ENCODE assay signal across 1 cellular context in the genomic region with DNA sequence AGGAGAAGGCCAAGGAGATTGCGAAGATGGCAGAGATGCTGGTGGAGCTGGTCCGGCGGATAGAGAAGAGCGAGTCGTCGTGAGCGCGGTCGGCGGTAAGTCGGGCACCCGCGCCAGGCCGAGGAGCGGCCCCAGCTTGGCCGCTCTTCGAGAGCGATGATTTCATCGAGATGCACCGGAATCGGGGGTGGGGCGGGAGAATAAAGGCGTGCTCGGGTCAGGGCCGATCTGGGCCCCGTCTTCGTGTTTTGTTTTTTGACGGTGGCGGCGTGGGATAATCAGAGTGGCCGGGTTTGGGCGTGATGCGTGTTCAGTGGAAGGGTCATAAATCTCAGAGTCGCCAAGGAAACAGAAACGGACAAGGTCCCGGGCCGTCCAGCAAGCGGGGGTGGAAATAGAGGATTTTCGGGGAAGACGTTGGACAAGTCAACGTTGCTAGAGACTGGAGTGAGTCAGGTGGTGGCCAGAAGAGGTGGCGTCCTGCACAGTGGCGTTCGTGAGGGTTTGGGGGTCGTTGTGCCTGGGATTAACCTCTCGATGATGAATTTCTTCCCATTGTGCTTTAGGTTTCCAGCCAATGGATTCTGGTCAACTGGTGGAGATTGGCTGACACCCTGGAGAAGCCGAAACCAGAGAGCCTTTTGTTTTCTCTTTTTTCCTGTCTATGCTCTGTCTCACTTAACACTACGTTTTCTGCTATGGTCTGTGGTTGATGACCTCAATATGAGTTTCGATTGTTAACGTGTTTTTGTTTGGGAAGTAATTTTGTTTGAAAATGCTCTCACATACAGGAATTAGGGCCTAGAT.
TF ChIP-seq lines count a peak whose summit lies in the region.

No MANE protein-coding gene starts in this region.

TF ChIP-seq in K562, 482 proteins besides CTCF, POLR2A, EP300 and RAD21 (continued from another document and continues in another):
- TF ChIP-seq, protein P1, sequence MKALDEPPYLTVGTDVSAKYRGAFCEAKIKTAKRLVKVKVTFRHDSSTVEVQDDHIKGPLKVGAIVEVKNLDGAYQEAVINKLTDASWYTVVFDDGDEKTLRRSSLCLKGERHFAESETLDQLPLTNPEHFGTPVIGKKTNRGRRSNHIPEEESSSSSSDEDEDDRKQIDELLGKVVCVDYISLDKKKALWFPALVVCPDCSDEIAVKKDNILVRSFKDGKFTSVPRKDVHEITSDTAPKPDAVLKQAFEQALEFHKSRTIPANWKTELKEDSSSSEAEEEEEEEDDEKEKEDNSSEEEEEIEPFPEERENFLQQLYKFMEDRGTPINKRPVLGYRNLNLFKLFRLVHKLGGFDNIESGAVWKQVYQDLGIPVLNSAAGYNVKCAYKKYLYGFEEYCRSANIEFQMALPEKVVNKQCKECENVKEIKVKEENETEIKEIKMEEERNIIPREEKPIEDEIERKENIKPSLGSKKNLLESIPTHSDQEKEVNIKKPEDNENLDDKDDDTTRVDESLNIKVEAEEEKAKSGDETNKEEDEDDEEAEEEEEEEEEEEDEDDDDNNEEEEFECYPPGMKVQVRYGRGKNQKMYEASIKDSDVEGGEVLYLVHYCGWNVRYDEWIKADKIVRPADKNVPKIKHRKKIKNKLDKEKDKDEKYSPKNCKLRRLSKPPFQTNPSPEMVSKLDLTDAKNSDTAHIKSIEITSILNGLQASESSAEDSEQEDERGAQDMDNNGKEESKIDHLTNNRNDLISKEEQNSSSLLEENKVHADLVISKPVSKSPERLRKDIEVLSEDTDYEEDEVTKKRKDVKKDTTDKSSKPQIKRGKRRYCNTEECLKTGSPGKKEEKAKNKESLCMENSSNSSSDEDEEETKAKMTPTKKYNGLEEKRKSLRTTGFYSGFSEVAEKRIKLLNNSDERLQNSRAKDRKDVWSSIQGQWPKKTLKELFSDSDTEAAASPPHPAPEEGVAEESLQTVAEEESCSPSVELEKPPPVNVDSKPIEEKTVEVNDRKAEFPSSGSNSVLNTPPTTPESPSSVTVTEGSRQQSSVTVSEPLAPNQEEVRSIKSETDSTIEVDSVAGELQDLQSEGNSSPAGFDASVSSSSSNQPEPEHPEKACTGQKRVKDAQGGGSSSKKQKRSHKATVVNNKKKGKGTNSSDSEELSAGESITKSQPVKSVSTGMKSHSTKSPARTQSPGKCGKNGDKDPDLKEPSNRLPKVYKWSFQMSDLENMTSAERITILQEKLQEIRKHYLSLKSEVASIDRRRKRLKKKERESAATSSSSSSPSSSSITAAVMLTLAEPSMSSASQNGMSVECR (CRISPR knock-in tag; IDR thresholded peaks at IDR 0.05), result 0 out of 2 replicates have a peak, but pooled peaks have one; percentile 9
- TF ChIP-seq L3MBTL2 (IDR thresholded peaks at IDR 0.05), result peak; percentile 80
- TF ChIP-seq, protein P2, sequence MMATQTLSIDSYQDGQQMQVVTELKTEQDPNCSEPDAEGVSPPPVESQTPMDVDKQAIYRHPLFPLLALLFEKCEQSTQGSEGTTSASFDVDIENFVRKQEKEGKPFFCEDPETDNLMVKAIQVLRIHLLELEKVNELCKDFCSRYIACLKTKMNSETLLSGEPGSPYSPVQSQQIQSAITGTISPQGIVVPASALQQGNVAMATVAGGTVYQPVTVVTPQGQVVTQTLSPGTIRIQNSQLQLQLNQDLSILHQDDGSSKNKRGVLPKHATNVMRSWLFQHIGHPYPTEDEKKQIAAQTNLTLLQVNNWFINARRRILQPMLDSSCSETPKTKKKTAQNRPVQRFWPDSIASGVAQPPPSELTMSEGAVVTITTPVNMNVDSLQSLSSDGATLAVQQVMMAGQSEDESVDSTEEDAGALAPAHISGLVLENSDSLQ (IDR thresholded peaks at IDR 0.05), result peak; percentile 93
- peak; percentile 82 for TF ChIP-seq EGR1 (conservative IDR thresholded peaks at IDR 0.05)
- TF ChIP-seq, protein P3, sequence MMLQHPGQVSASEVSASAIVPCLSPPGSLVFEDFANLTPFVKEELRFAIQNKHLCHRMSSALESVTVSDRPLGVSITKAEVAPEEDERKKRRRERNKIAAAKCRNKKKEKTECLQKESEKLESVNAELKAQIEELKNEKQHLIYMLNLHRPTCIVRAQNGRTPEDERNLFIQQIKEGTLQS (IDR thresholded peaks at IDR 0.05), result peak; percentile 62
- TF ChIP-seq, protein P3 (CRISPR knock-in tag; conservative IDR thresholded peaks at IDR 0.05), result 0 out of 2 replicates have a peak, but pooled peaks have one; percentile 40
- TF ChIP-seq, protein P4, sequence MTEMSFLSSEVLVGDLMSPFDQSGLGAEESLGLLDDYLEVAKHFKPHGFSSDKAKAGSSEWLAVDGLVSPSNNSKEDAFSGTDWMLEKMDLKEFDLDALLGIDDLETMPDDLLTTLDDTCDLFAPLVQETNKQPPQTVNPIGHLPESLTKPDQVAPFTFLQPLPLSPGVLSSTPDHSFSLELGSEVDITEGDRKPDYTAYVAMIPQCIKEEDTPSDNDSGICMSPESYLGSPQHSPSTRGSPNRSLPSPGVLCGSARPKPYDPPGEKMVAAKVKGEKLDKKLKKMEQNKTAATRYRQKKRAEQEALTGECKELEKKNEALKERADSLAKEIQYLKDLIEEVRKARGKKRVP (CRISPR knock-in tag; IDR thresholded peaks at IDR 0.05), result no peak
- TF ChIP-seq CBX3 (IDR thresholded peaks at IDR 0.05; ENCODE audit: borderline replicate concordance in 1 of 2, low read length in 2 of 2), result no peak
- TF ChIP-seq ZNF134 (CRISPR knock-in tag; conservative IDR thresholded peaks at IDR 0.05), result no peak
- no peak for TF ChIP-seq BRF1 (IDR thresholded peaks at IDR 0.05; ENCODE audit: borderline replicate concordance, extremely low read depth, insufficient read length)
- TF ChIP-seq PHF21A (IDR thresholded peaks at IDR 0.05; ENCODE audit: borderline replicate concordance, low read depth), result 0 out of 2 replicates have a peak, but pooled peaks have one; percentile 59
- TF ChIP-seq, protein P5, sequence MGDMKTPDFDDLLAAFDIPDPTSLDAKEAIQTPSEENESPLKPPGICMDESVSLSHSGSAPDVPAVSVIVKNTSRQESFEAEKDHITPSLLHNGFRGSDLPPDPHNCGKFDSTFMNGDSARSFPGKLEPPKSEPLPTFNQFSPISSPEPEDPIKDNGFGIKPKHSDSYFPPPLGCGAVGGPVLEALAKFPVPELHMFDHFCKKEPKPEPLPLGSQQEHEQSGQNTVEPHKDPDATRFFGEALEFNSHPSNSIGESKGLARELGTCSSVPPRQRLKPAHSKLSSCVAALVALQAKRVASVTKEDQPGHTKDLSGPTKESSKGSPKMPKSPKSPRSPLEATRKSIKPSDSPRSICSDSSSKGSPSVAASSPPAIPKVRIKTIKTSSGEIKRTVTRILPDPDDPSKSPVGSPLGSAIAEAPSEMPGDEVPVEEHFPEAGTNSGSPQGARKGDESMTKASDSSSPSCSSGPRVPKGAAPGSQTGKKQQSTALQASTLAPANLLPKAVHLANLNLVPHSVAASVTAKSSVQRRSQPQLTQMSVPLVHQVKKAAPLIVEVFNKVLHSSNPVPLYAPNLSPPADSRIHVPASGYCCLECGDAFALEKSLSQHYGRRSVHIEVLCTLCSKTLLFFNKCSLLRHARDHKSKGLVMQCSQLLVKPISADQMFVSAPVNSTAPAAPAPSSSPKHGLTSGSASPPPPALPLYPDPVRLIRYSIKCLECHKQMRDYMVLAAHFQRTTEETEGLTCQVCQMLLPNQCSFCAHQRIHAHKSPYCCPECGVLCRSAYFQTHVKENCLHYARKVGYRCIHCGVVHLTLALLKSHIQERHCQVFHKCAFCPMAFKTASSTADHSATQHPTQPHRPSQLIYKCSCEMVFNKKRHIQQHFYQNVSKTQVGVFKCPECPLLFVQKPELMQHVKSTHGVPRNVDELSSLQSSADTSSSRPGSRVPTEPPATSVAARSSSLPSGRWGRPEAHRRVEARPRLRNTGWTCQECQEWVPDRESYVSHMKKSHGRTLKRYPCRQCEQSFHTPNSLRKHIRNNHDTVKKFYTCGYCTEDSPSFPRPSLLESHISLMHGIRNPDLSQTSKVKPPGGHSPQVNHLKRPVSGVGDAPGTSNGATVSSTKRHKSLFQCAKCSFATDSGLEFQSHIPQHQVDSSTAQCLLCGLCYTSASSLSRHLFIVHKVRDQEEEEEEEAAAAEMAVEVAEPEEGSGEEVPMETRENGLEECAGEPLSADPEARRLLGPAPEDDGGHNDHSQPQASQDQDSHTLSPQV (IDR thresholded peaks at IDR 0.05), result no peak
- TF ChIP-seq U2AF2 (optimal IDR thresholded peaks at IDR 0.05; ENCODE audit: low read depth, low read length), result no peak
- TF ChIP-seq ZNF561 (CRISPR knock-in tag; conservative IDR thresholded peaks at IDR 0.05), result no peak
- TF ChIP-seq GTF2E2 (tag; IDR thresholded peaks at IDR 0.05), result no peak
- TF ChIP-seq TCF7 (IDR thresholded peaks at IDR 0.05; ENCODE audit: borderline replicate concordance), result no peak
- TF ChIP-seq, protein P6, sequence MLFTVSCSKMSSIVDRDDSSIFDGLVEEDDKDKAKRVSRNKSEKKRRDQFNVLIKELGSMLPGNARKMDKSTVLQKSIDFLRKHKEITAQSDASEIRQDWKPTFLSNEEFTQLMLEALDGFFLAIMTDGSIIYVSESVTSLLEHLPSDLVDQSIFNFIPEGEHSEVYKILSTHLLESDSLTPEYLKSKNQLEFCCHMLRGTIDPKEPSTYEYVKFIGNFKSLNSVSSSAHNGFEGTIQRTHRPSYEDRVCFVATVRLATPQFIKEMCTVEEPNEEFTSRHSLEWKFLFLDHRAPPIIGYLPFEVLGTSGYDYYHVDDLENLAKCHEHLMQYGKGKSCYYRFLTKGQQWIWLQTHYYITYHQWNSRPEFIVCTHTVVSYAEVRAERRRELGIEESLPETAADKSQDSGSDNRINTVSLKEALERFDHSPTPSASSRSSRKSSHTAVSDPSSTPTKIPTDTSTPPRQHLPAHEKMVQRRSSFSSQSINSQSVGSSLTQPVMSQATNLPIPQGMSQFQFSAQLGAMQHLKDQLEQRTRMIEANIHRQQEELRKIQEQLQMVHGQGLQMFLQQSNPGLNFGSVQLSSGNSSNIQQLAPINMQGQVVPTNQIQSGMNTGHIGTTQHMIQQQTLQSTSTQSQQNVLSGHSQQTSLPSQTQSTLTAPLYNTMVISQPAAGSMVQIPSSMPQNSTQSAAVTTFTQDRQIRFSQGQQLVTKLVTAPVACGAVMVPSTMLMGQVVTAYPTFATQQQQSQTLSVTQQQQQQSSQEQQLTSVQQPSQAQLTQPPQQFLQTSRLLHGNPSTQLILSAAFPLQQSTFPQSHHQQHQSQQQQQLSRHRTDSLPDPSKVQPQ (CRISPR knock-in tag; IDR thresholded peaks at IDR 0.05; ENCODE audit: borderline replicate concordance), result no peak
- no peak for TF ChIP-seq TFAM (CRISPR knock-in tag; conservative IDR thresholded peaks at IDR 0.05)
- TF ChIP-seq, protein P7, sequence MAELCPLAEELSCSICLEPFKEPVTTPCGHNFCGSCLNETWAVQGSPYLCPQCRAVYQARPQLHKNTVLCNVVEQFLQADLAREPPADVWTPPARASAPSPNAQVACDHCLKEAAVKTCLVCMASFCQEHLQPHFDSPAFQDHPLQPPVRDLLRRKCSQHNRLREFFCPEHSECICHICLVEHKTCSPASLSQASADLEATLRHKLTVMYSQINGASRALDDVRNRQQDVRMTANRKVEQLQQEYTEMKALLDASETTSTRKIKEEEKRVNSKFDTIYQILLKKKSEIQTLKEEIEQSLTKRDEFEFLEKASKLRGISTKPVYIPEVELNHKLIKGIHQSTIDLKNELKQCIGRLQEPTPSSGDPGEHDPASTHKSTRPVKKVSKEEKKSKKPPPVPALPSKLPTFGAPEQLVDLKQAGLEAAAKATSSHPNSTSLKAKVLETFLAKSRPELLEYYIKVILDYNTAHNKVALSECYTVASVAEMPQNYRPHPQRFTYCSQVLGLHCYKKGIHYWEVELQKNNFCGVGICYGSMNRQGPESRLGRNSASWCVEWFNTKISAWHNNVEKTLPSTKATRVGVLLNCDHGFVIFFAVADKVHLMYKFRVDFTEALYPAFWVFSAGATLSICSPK (IDR thresholded peaks at IDR 0.05; ENCODE audit: borderline replicate concordance), result peak; percentile 59; the same call in 1 of the 2 replicates
- peak; percentile 53 for TF ChIP-seq FIP1L1 (IDR thresholded peaks at IDR 0.05; ENCODE audit: low read depth, low read length, poor library complexity, severe bottlenecking)
- TF ChIP-seq, protein P8, sequence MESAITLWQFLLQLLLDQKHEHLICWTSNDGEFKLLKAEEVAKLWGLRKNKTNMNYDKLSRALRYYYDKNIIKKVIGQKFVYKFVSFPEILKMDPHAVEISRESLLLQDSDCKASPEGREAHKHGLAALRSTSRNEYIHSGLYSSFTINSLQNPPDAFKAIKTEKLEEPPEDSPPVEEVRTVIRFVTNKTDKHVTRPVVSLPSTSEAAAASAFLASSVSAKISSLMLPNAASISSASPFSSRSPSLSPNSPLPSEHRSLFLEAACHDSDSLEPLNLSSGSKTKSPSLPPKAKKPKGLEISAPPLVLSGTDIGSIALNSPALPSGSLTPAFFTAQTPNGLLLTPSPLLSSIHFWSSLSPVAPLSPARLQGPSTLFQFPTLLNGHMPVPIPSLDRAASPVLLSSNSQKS (CRISPR knock-in tag; IDR thresholded peaks at IDR 0.05), result no peak
- TF ChIP-seq, protein P9, sequence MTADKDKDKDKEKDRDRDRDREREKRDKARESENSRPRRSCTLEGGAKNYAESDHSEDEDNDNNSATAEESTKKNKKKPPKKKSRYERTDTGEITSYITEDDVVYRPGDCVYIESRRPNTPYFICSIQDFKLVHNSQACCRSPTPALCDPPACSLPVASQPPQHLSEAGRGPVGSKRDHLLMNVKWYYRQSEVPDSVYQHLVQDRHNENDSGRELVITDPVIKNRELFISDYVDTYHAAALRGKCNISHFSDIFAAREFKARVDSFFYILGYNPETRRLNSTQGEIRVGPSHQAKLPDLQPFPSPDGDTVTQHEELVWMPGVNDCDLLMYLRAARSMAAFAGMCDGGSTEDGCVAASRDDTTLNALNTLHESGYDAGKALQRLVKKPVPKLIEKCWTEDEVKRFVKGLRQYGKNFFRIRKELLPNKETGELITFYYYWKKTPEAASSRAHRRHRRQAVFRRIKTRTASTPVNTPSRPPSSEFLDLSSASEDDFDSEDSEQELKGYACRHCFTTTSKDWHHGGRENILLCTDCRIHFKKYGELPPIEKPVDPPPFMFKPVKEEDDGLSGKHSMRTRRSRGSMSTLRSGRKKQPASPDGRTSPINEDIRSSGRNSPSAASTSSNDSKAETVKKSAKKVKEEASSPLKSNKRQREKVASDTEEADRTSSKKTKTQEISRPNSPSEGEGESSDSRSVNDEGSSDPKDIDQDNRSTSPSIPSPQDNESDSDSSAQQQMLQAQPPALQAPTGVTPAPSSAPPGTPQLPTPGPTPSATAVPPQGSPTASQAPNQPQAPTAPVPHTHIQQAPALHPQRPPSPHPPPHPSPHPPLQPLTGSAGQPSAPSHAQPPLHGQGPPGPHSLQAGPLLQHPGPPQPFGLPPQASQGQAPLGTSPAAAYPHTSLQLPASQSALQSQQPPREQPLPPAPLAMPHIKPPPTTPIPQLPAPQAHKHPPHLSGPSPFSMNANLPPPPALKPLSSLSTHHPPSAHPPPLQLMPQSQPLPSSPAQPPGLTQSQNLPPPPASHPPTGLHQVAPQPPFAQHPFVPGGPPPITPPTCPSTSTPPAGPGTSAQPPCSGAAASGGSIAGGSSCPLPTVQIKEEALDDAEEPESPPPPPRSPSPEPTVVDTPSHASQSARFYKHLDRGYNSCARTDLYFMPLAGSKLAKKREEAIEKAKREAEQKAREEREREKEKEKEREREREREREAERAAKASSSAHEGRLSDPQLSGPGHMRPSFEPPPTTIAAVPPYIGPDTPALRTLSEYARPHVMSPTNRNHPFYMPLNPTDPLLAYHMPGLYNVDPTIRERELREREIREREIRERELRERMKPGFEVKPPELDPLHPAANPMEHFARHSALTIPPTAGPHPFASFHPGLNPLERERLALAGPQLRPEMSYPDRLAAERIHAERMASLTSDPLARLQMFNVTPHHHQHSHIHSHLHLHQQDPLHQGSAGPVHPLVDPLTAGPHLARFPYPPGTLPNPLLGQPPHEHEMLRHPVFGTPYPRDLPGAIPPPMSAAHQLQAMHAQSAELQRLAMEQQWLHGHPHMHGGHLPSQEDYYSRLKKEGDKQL (CRISPR knock-in tag; IDR thresholded peaks at IDR 0.05; ENCODE audit: borderline replicate concordance), result no peak
